ENCODE assay signal across 24 cellular contexts in the genomic region with DNA sequence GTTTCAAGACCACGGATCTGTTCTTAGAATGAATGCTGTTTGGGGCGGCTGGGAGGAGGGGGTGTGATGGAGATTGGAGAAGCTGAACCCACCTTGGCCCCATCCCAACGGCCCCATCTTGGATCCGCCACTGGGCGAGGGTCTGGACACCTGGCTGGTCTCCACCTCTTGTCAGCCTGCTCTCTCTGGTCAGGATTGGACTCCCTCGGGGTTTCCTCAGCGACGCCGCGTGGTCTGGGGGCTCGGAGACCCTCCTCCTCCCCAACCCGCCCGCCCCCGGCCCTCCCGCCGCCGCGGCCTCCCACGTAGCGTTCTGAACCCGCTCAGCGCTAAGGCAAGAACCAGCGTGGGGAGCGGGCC. TPM values are rescaled to one million over a fixed set of nuclear protein-coding genes. Genes with fewer than 3 reads are reported as not detected.
DNase-seq lines count a peak whose midpoint lies in the region; ATAC-seq and TF ChIP-seq lines count a peak whose summit lies in the region.
"Had no signal": no experiment of that assay in that cellular context is flagged by ENCODE, and none has a peak within 500 bp of the region (broad histone marks: within the 10 kb centered on the region; RNA-seq: fewer than 3 reads in every experiment).

No MANE protein-coding gene starts in this region.

- H3K9me3 ChIP-seq in lower lobe of right lung = no peaks in the 10 kb centered on the region
- H3K9me3 ChIP-seq in gastrocnemius medialis = no peaks in the 10 kb centered on the region
- H3K9me3 ChIP-seq in CD4-positive, alpha-beta memory T cell (ENCODE audit: control insufficient read depth in 1 of 2, low read length in 2 of 2) = no peaks in the 10 kb centered on the region
- H3K9me3 ChIP-seq: mucosa of descending colon, upper lobe of left lung had no signal

- TF ChIP-seq POLR2A in gastrocnemius medialis (IDR thresholded peaks at IDR 0.05) = no peak

- H3K27me3 Mint-ChIP-seq in HFFc6 (ENCODE audit: insufficient read depth) (peaks cover 31% of the 10 kb centered on the region), chondrocyte (ENCODE audit: low read depth) (peaks cover 47% of the 10 kb centered on the region)
- H3K27me3 Mint-ChIP-seq in CD4-positive, alpha-beta memory T cell = peaks cover 6 to 25% of the 10 kb centered on the region in 2 donors

- H3K27ac ChIP-seq in lower lobe of right lung = peak overlapping the region; percentile 25
- H3K27ac ChIP-seq in gastrocnemius medialis = no peak overlapping the region
- no peak overlapping the region for H3K27ac ChIP-seq in CD4-positive, alpha-beta memory T cell (ENCODE audit: low read depth, low read length)

- DNase-seq in HFFc6 = no peak
- DNase-seq in chondrocyte (ENCODE audit: low spot score) = no peak
- no peak for DNase-seq in lower lobe of right lung
- DNase-seq in gastrocnemius medialis = no peak
- no peak for DNase-seq in CD4-positive, alpha-beta memory T cell
- DNase-seq in HuH-7.5 (ENCODE audit: low spot score) = no peak
- no peak for DNase-seq in NCI-H146 treated with DMSO at 0.1 percent for 48 hours (lab: John Stamatoyannopoulos, UW; ENCODE audit: unreplicated experiment)
- DNase-seq in NCI-H146 (lab: John Stamatoyannopoulos, UW) = no peak
- DNase-seq: activated CD4-positive, alpha-beta T cell treated with anti-CD3 and anti-CD28 coated beads, Interleukin-2, amount 10 ng/mL, durations not matched to agents 7 days and 5 days; activated CD8-positive, alpha-beta memory T cell treated with anti-CD3 and anti-CD28 coated beads, Interleukin-2, amount 50 U/mL, for 4 hours; activated effector memory CD4-positive, alpha-beta T cell treated with Interleukin-2 at 50 U/mL for 16 hours; Caco-2; caudate nucleus; KBM-7; MV-4-11; NCI-H2029 treated with DMSO at 0.1 percent for 48 hours; NCI-H446; occipital lobe; stimulated activated CD4-positive, alpha-beta T cell treated with anti-CD3 and anti-CD28 coated beads, Interleukin-1b, Interleukin-23, amount 100 ng/mL, for 48 hours; stimulated activated naive CD8-positive, alpha-beta T cell treated with anti-CD3 and anti-CD28 coated beads, Interleukin-15, Interleukin-2, amounts not matched to agents 100 U/mL and 50 U/mL, for 24 hours; SW 1271 had no signal

- no peak overlapping the region for H3K27ac Mint-ChIP-seq in HFFc6
- no peak overlapping the region for H3K27ac Mint-ChIP-seq in chondrocyte (ENCODE audit: unreplicated experiment)
- H3K27ac Mint-ChIP-seq in CD4-positive, alpha-beta memory T cell = peak overlapping the region in 1 of 7 donors; percentile 65
- H3K27ac Mint-ChIP-seq: activated CD4-positive, alpha-beta T cell treated with anti-CD3 and anti-CD28 coated beads, Interleukin-2, amount 10 ng/mL, durations not matched to agents 7 days and 5 days had no signal

- H3K4me1 ChIP-seq in lower lobe of right lung = peaks cover 62% of the 10 kb centered on the region
- H3K4me1 ChIP-seq in gastrocnemius medialis = peaks cover 37 to 38% of the 10 kb centered on the region in 2 donors
- peaks cover 44% of the 10 kb centered on the region for H3K4me1 ChIP-seq in CD4-positive, alpha-beta memory T cell (ENCODE audit: insufficient read depth, low read length)
- H3K4me1 ChIP-seq: Caco-2 had no signal

- in situ Hi-C loops in gastrocnemius medialis (cut with MboI; ENCODE audit: low sequenced_read_pairs in 4 of 4) = no loop called here

- H3K4me1 Mint-ChIP-seq in HFFc6 (ENCODE audit: low read depth) (peaks cover 54% of the 10 kb centered on the region), chondrocyte (ENCODE audit: low read depth) (peaks cover 53% of the 10 kb centered on the region)
- peaks cover 27 to 66% (median 39%) of the 10 kb centered on the region in 4 donors for H3K4me1 Mint-ChIP-seq in CD4-positive, alpha-beta memory T cell

- H3K27me3 ChIP-seq in lower lobe of right lung (ENCODE audit: low read depth) (peaks cover 54% of the 10 kb centered on the region), gastrocnemius medialis (peaks cover 76 to 94% (median 91%) of the 10 kb centered on the region in 3 donors)
- peaks cover 16% of the 10 kb centered on the region for H3K27me3 ChIP-seq in CD4-positive, alpha-beta memory T cell (ENCODE audit: insufficient read depth, low read length)

- POLR2A ChIA-PET in CD4-positive, alpha-beta memory T cell (lab: Charles Lee; ENCODE audit: partially characterized antibody) = no interaction called here

- H3K9me3 Mint-ChIP-seq in HFFc6 (no peaks in the 10 kb centered on the region), chondrocyte (ENCODE audit: low read depth) (no peaks in the 10 kb centered on the region)
- H3K9me3 Mint-ChIP-seq in CD4-positive, alpha-beta memory T cell = peaks cover 0 to 7% (median 0%) of the 10 kb centered on the region in 8 donors
- H3K9me3 Mint-ChIP-seq: activated CD4-positive, alpha-beta T cell treated with anti-CD3 and anti-CD28 coated beads, Interleukin-2, amount 10 ng/mL, durations not matched to agents 7 days and 5 days had no signal

- H3K36me3 Mint-ChIP-seq in HFFc6 (ENCODE audit: low read depth) (no peaks in the 10 kb centered on the region), chondrocyte (ENCODE audit: low read depth) (no peaks in the 10 kb centered on the region)
- H3K36me3 Mint-ChIP-seq in CD4-positive, alpha-beta memory T cell = peaks cover 0 to 11% of the 10 kb centered on the region in 2 donors

- TF ChIP-seq CTCF in HFFc6 (IDR thresholded peaks at IDR 0.05) = no peak
- TF ChIP-seq CTCF in chondrocyte (IDR thresholded peaks at IDR 0.05) = no peak
- no peak for TF ChIP-seq CTCF in lower lobe of right lung (IDR thresholded peaks at IDR 0.05)
- no peak for TF ChIP-seq CTCF in gastrocnemius medialis (IDR thresholded peaks at IDR 0.05 in 4 of 5, conservative IDR thresholded peaks at IDR 0.05 in 1 of 5)

- no peaks in the 10 kb centered on the region for H3K36me3 ChIP-seq in lower lobe of right lung
- H3K36me3 ChIP-seq in gastrocnemius medialis = no peaks in the 10 kb centered on the region
- H3K36me3 ChIP-seq in CD4-positive, alpha-beta memory T cell (ENCODE audit: insufficient read depth, low read length) = no peaks in the 10 kb centered on the region
- H3K36me3 ChIP-seq: upper lobe of left lung had no signal

- H3K4me3 ChIP-seq in lower lobe of right lung (peak overlapping the region; percentile 17), gastrocnemius medialis (peak overlapping the region in 3 of 4 donors; percentile 22 to 57 (median 37))
- H3K4me3 ChIP-seq in CD4-positive, alpha-beta memory T cell (ENCODE audit: low read length in 2 of 2) = no peak overlapping the region
- H3K4me3 ChIP-seq: mucosa of descending colon had no signal

- H3K4me3 Mint-ChIP-seq in HFFc6 (0 out of 2 replicates have a peak overlapping the region, but pooled peaks have one; percentile 45), chondrocyte (ENCODE audit: unreplicated experiment) (peak overlapping the region; percentile 56)
- H3K4me3 Mint-ChIP-seq in CD4-positive, alpha-beta memory T cell = peak overlapping the region in 1 of 8 donors; percentile 68
- H3K4me3 Mint-ChIP-seq: activated CD4-positive, alpha-beta T cell treated with anti-CD3 and anti-CD28 coated beads, Interleukin-2, amount 10 ng/mL, durations not matched to agents 7 days and 5 days had no signal

- intact Hi-C loops in lower lobe of right lung (cut with DNase I) = no loop called here
- intact Hi-C loops in gastrocnemius medialis (cut with DNase I; ENCODE audit: low total_unique reads) = no loop called here
- intact Hi-C loops in CD4-positive, alpha-beta memory T cell (cut with micrococcal nuclease) = no loop called here

- CTCF ChIA-PET in CD4-positive, alpha-beta memory T cell (lab: Charles Lee; ENCODE audit: partially characterized antibody) = interaction anchor here (0.5 kb wide), 1 partner anchor 89 kb away, joined by 3 read pairs; no protein-coding TSS in a partner anchor

- ATAC-seq in lower lobe of right lung (no peak), gastrocnemius medialis (no peak)
- ATAC-seq: mucosa of descending colon; sciatic nerve; stimulated activated naive CD8-positive, alpha-beta T cell treated with anti-CD3 and anti-CD28 coated beads, Interleukin-15, Interleukin-2, amounts not matched to agents 100 U/mL and 50 U/mL, for 24 hours had no signal

RNA-seq across cellular contexts. Expression of a gene that starts 4.3 kb away (rescaled TPM):
- total RNA-seq in HFFc6 (2021; fragmentation: NEBNext Ultra II Directional; extraction: Animal tissue kit (Norgen Biotek cat#: 25700)) = 10 to 100 TPM; 11.0 to 24.2 (median 19.8) TPM
- total RNA-seq in chondrocyte (9.4 to 22.0 TPM (median 9.9 TPM) in 3 replicates), lower lobe of right lung (64.2 TPM), gastrocnemius medialis (10 to 100 TPM in 2 of 4 donors, 1 to 10 TPM in 2; 8.4 to 16.5 (median 10.1) TPM)
- total RNA-seq in CD4-positive, alpha-beta memory T cell = 100 to 1,000 TPM; 112 to 122 TPM
- polyA plus RNA-seq in CD4-positive, alpha-beta memory T cell = 10 to 100 TPM; 54.6 to 93.1 TPM
- total RNA-seq: Caco-2 had no signal

Comparison
In these comparisons a context has a peak if more than half of its experiments do, and no peak if none do; other contexts are left out.
1. H3K4me3 ChIP-seq: peak in lower lobe of right lung (single experiment) and gastrocnemius medialis (3 of 4); none in CD4-positive, alpha-beta memory T cell (0 of 2).